In the genomic region with DNA sequence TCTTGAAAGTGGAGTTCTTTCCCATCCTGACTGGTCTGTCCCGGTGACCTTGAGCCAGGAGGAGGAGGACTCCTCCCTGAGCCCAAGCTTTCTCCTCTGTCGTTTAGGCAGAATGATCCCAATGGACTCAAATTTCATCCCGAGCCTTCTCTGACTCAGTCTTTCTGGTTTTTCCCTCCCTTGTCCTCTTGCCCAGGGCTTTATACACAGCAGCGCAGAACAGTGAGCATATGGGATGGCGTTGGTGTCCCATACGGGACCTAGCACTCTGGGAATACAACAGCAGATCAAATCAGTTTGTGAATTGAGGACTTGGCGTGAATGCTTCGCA, we compare ENCODE assay signal across 9 cellular contexts. TPM values are rescaled to one million over a fixed set of nuclear protein-coding genes. Genes with fewer than 3 reads are reported as not detected.
DNase-seq lines count a peak whose midpoint lies in the region; ATAC-seq and TF ChIP-seq lines count a peak whose summit lies in the region.
"Had no signal": no experiment of that assay in that cellular context is flagged by ENCODE, and none has a peak within 500 bp of the region (broad histone marks: within the 10 kb centered on the region; RNA-seq: fewer than 3 reads in every experiment).

No MANE protein-coding gene starts in this region.

- peak overlapping the region; percentile 53 for H3K4me3 Mint-ChIP-seq in T-helper 2 cell treated with Interferon-gamma antibody and Interleukin-4, amounts not matched to agents 5 μg/mL and 100 μg/mL, for 36 hours
- peak overlapping the region; percentile 66 for H3K4me3 Mint-ChIP-seq in activated CD8-positive, alpha-beta T cell treated with anti-CD3 and anti-CD28 coated beads for 36 hours
- H3K4me3 Mint-ChIP-seq in immature natural killer cell = peak overlapping the region; percentile 46 to 86 (median 79)

- H3K27ac Mint-ChIP-seq in T-helper 2 cell treated with Interferon-gamma antibody and Interleukin-4, amounts not matched to agents 5 μg/mL and 100 μg/mL, for 36 hours = no peak overlapping the region
- H3K27ac Mint-ChIP-seq in activated CD8-positive, alpha-beta T cell treated with anti-CD3 and anti-CD28 coated beads for 36 hours = no peak overlapping the region
- H3K27ac Mint-ChIP-seq in immature natural killer cell = peak overlapping the region in 5 of 6 donors; percentile 54 to 81 (median 77)

- H3K9me3 Mint-ChIP-seq in T-helper 2 cell treated with Interferon-gamma antibody and Interleukin-4, amounts not matched to agents 5 μg/mL and 100 μg/mL, for 36 hours = no peaks in the 10 kb centered on the region
- H3K9me3 Mint-ChIP-seq in activated CD8-positive, alpha-beta T cell treated with anti-CD3 and anti-CD28 coated beads for 36 hours = no peaks in the 10 kb centered on the region
- peaks cover 0 to 2% (median 0%) of the 10 kb centered on the region in 6 donors for H3K9me3 Mint-ChIP-seq in immature natural killer cell

- POLR2A ChIA-PET in activated CD8-positive, alpha-beta T cell treated with anti-CD3 and anti-CD28 coated beads for 36 hours (lab: Charles Lee) = no interaction called here

- H3K36me3 Mint-ChIP-seq in T-helper 2 cell treated with Interferon-gamma antibody and Interleukin-4, amounts not matched to agents 5 μg/mL and 100 μg/mL, for 36 hours (ENCODE audit: low read depth) = peaks cover 27% of the 10 kb centered on the region
- no peaks in the 10 kb centered on the region for H3K36me3 Mint-ChIP-seq in activated CD8-positive, alpha-beta T cell treated with anti-CD3 and anti-CD28 coated beads for 36 hours (ENCODE audit: low read depth)
- H3K36me3 Mint-ChIP-seq in immature natural killer cell = peaks cover 0 to 16% (median 10%) of the 10 kb centered on the region in 3 donors

- peaks cover 59% of the 10 kb centered on the region for H3K4me1 Mint-ChIP-seq in T-helper 2 cell treated with Interferon-gamma antibody and Interleukin-4, amounts not matched to agents 5 μg/mL and 100 μg/mL, for 36 hours (ENCODE audit: low read depth)
- peaks cover 57% of the 10 kb centered on the region for H3K4me1 Mint-ChIP-seq in activated CD8-positive, alpha-beta T cell treated with anti-CD3 and anti-CD28 coated beads for 36 hours (ENCODE audit: low read depth)
- peaks cover 69 to 70% of the 10 kb centered on the region in 2 donors for H3K4me1 Mint-ChIP-seq in immature natural killer cell

- no peaks in the 10 kb centered on the region for H3K27me3 Mint-ChIP-seq in T-helper 2 cell treated with Interferon-gamma antibody and Interleukin-4, amounts not matched to agents 5 μg/mL and 100 μg/mL, for 36 hours (ENCODE audit: low read depth)
- H3K27me3 Mint-ChIP-seq in activated CD8-positive, alpha-beta T cell treated with anti-CD3 and anti-CD28 coated beads for 36 hours = peaks cover 2% of the 10 kb centered on the region
- H3K27me3 Mint-ChIP-seq in immature natural killer cell (ENCODE audit: low read depth in 3 of 3) = peaks cover 11 to 22% (median 21%) of the 10 kb centered on the region in 3 donors

- TF ChIP-seq CTCF in activated CD8-positive, alpha-beta T cell treated with anti-CD3 and anti-CD28 coated beads for 36 hours (IDR thresholded peaks at IDR 0.05) = no peak

- DNase-seq in T-helper 2 cell treated with Interferon-gamma antibody and Interleukin-4, amounts not matched to agents 5 μg/mL and 100 μg/mL, for 36 hours (ENCODE audit: low spot score) = no peak
- no peak for DNase-seq in T-helper 2 cell
- DNase-seq in activated CD8-positive, alpha-beta T cell treated with anti-CD3 and anti-CD28 coated beads for 36 hours = no peak
- DNase-seq in immature natural killer cell = no peak
- DNase-seq in stromal cell of bone marrow (ENCODE audit: low read depth) = peak; percentile 77
- no peak for DNase-seq in inferior parietal cortex (ENCODE audit: extremely low spot score)
- DNase-seq: NK-92 treated with Interleukin-12 subunit alpha and Interleukin-12 subunit beta, amount 100 ng/mL, for 24 hours had no signal

- intact Hi-C loops in activated CD8-positive, alpha-beta T cell treated with anti-CD3 and anti-CD28 coated beads for 36 hours (cut with micrococcal nuclease) = no loop called here

- ATAC-seq in activated CD8-positive, alpha-beta T cell treated with anti-CD3 and anti-CD28 coated beads for 36 hours = no peak
- ATAC-seq in HG03025 (IDR thresholded peaks at IDR 0.05; ENCODE audit: low FRiP score, unreplicated experiment) (no peak), GM19035 (IDR thresholded peaks at IDR 0.05; ENCODE audit: unreplicated experiment) (no peak)

- CTCF ChIA-PET in activated CD8-positive, alpha-beta T cell treated with anti-CD3 and anti-CD28 coated beads for 36 hours (lab: Charles Lee) = no interaction called here

RNA-seq across cellular contexts. Expression of gene XYLT1, which starts 0.9 kb away (rescaled TPM):
- 1 to 10 TPM; 7.3 to 8.9 TPM for total RNA-seq in activated CD8-positive, alpha-beta T cell treated with anti-CD3 and anti-CD28 coated beads for 36 hours
- 1 to 10 TPM in 2 of 3 donors, under 1 TPM in 1; 0.79 to 6.2 (median 3.3) TPM for polyA plus RNA-seq in immature natural killer cell

Comparison
In these comparisons a context has a peak if more than half of its experiments do, and no peak if none do; other contexts are left out.
1. H3K27ac Mint-ChIP-seq: peak in immature natural killer cell (5 of 6); none in T-helper 2 cell treated with Interferon-gamma antibody and Interleukin-4, amounts not matched to agents 5 μg/mL and 100 μg/mL, for 36 hours (single experiment) and activated CD8-positive, alpha-beta T cell treated with anti-CD3 and anti-CD28 coated beads for 36 hours (single experiment).
2. Peak in every context shown above with its lines, with median percentiles within 50 percentile points of each other: H3K4me3 Mint-ChIP-seq.